Comparison of ENCODE assay signal across 32 cellular contexts in genomic region chr14:68878908-68879307, GRCh38.
DNase-seq lines count a peak whose midpoint lies in the region; ATAC-seq and TF ChIP-seq lines count a peak whose summit lies in the region.
"Had no signal": no experiment of that assay in that cellular context is flagged by ENCODE, and none has a peak within 500 bp of the region (broad histone marks: within the 10 kb centered on the region; RNA-seq: fewer than 3 reads in every experiment).

No MANE protein-coding gene starts in this region.

- peaks cover 6% of the 10 kb centered on the region; the same call in 1 of the 2 replicates for H3K9me3 Mint-ChIP-seq in HFFc6
- no peaks in the 10 kb centered on the region for H3K9me3 Mint-ChIP-seq in activated T-cell treated with anti-CD3 and anti-CD28 coated beads, Interleukin-2, amount 50 U/mL, for 72 hours
- H3K9me3 Mint-ChIP-seq: CD8-positive, alpha-beta T cell had no signal

- peak overlapping the region; percentile 74 for H3K27ac Mint-ChIP-seq in HFFc6
- H3K27ac Mint-ChIP-seq in activated T-cell treated with anti-CD3 and anti-CD28 coated beads, Interleukin-2, amount 50 U/mL, for 72 hours: no peak overlapping the region
- H3K27ac Mint-ChIP-seq: CD8-positive, alpha-beta T cell had no signal

- H3K9me3 ChIP-seq in ascending aorta (no peaks in the 10 kb centered on the region), osteoblast (ENCODE audit: low read depth, low read length) (no peaks in the 10 kb centered on the region), stomach smooth muscle (ENCODE audit: control insufficient read depth in 2 of 2, low read length in 2 of 2) (no peaks in the 10 kb centered on the region), ovary (no peaks in the 10 kb centered on the region)
- H3K9me3 ChIP-seq: A549, Caco-2, SJSA1 had no signal

- H3K36me3 ChIP-seq in ascending aorta (peaks cover 100% of the 10 kb centered on the region in 2 donors), osteoblast (ENCODE audit: insufficient read depth, low read length) (peaks cover 98% of the 10 kb centered on the region), stomach smooth muscle (ENCODE audit: control insufficient read depth in 2 of 2, insufficient read depth in 2 of 2, low read length in 2 of 2) (peaks cover 83 to 85% of the 10 kb centered on the region in 2 donors), ovary (no peaks in the 10 kb centered on the region)

- no peak for ATAC-seq in activated T-cell treated with anti-CD3 and anti-CD28 coated beads, Interleukin-2, amount 50 U/mL, for 72 hours (replicated peaks in 1 of 2)
- ATAC-seq: A549; CD8-positive, alpha-beta T cell; GM12878; K562; PC-3 had no signal

- TF ChIP-seq CTCF in HFFc6 (IDR thresholded peaks at IDR 0.05): no peak
- TF ChIP-seq CTCF in ascending aorta (IDR thresholded peaks at IDR 0.05): no peak
- no peak for TF ChIP-seq CTCF in osteoblast (IDR thresholded peaks at IDR 0.05; ENCODE audit: extremely low read depth, low read depth, low read length)
- no peak for TF ChIP-seq CTCF in ovary (IDR thresholded peaks at IDR 0.05)

- 79 to 86% (median 83%) methylated on average over 16 to 20 of the region's 20 CpGs for WGBS in ovary, 3 donors

- H3K9ac ChIP-seq in stomach smooth muscle (ENCODE audit: low read length in 2 of 2): no peak overlapping the region

- H3K27me3 ChIP-seq in ascending aorta (no peaks in the 10 kb centered on the region), osteoblast (ENCODE audit: insufficient read depth, low read length) (no peaks in the 10 kb centered on the region), stomach smooth muscle (ENCODE audit: control insufficient read depth in 1 of 2, insufficient read depth in 2 of 2, low read length in 2 of 2) (no peaks in the 10 kb centered on the region), ovary (no peaks in the 10 kb centered on the region)
- H3K27me3 ChIP-seq: SJSA1 had no signal

- no peak overlapping the region for H3K4me3 Mint-ChIP-seq in HFFc6
- no peak overlapping the region for H3K4me3 Mint-ChIP-seq in activated T-cell treated with anti-CD3 and anti-CD28 coated beads, Interleukin-2, amount 50 U/mL, for 72 hours
- H3K4me3 Mint-ChIP-seq: CD8-positive, alpha-beta T cell had no signal

- H3K27me3 Mint-ChIP-seq in HFFc6 (ENCODE audit: insufficient read depth): peaks cover 44% of the 10 kb centered on the region
- no peaks in the 10 kb centered on the region for H3K27me3 Mint-ChIP-seq in activated T-cell treated with anti-CD3 and anti-CD28 coated beads, Interleukin-2, amount 50 U/mL, for 72 hours (ENCODE audit: low read depth)

- no peak overlapping the region for H3K4me2 ChIP-seq in osteoblast (ENCODE audit: insufficient read depth, low read length)
- H3K4me2 ChIP-seq: A549 had no signal

- peaks cover 69% of the 10 kb centered on the region for H3K79me2 ChIP-seq in osteoblast (ENCODE audit: insufficient read depth, low read length)

- peaks cover 73% of the 10 kb centered on the region for H3K36me3 Mint-ChIP-seq in HFFc6 (ENCODE audit: low read depth)
- H3K36me3 Mint-ChIP-seq in activated T-cell treated with anti-CD3 and anti-CD28 coated beads, Interleukin-2, amount 50 U/mL, for 72 hours (ENCODE audit: insufficient read depth in 2 of 2): peaks cover 6 to 12% of the 10 kb centered on the region in 2 donors

- DNase-seq in HFFc6 (no peak), ascending aorta (ENCODE audit: low spot score in 2 of 2) (no peak), osteoblast (ENCODE audit: insufficient read length, low spot score, missing footprints) (peak; percentile 38), ovary (no peak)
- no peak for DNase-seq in activated T-cell treated with anti-CD3 and anti-CD28 coated beads, Interleukin-2, amount 50 U/mL, for 48 hours
- DNase-seq in activated T-cell treated with anti-CD3 and anti-CD28 coated beads, Interleukin-2, amount 50 U/mL, for 72 hours: no peak
- DNase-seq in stimulated activated CD4-positive, alpha-beta T cell treated with anti-CD3 and anti-CD28 coated beads, Interleukin-4, amount 100 ng/mL, for 24 hours: no peak
- DNase-seq: AML-193; Caco-2; CD8-positive, alpha-beta T cell; DMS 273 treated with DMSO at 0.1 percent for 48 hours; DMS79; EL; GDM1; HCEC 1CT; Kasumi-1; NCI-H1105; NCI-H1436 treated with DMSO at 0.1 percent for 48 hours; NCI-H187 treated with DMSO at 0.1 percent for 48 hours; NCI-H2107; NCI-H446 treated with DMSO at 0.1 percent for 48 hours; NCI-H526; NCI-H82; NK-92 treated with Interleukin-12 subunit alpha and Interleukin-12 subunit beta, amount 100 ng/mL, for 24 hours; PC-3; Right ventricle myocardium superior had no signal

- H4K20me1 ChIP-seq in osteoblast (ENCODE audit: insufficient read depth, low read length): peaks cover 56% of the 10 kb centered on the region

- intact Hi-C loops in ascending aorta (cut with DNase I) (no loop called here), ovary (cut with DNase I) (no loop called here)

- TF ChIP-seq POLR2A in ovary (IDR thresholded peaks at IDR 0.05): no peak

- H3K27ac ChIP-seq in ascending aorta (peak overlapping the region; percentile 27), osteoblast (ENCODE audit: low read depth, low read length) (no peak overlapping the region), stomach smooth muscle (ENCODE audit: low read length) (peak overlapping the region; percentile 71), ovary (no peak overlapping the region)
- H3K27ac ChIP-seq: C4-2B, SJSA1 had no signal

- TF ChIP-seq EP300 in ovary (IDR thresholded peaks at IDR 0.05): no peak

- H3K4me1 ChIP-seq in ascending aorta: no peaks in the 10 kb centered on the region
- peaks cover under 1% of the 10 kb centered on the region for H3K4me1 ChIP-seq in osteoblast (ENCODE audit: insufficient read depth, low read length)
- H3K4me1 ChIP-seq in stomach smooth muscle (ENCODE audit: control insufficient read depth, insufficient read depth, low read length): peaks cover 38% of the 10 kb centered on the region
- H3K4me1 ChIP-seq in ovary (ENCODE audit: insufficient read depth): no peaks in the 10 kb centered on the region
- H3K4me1 ChIP-seq: Caco-2, SJSA1 had no signal

- peaks cover 16% of the 10 kb centered on the region for H3K4me1 Mint-ChIP-seq in HFFc6 (ENCODE audit: low read depth)
- no peaks in the 10 kb centered on the region for H3K4me1 Mint-ChIP-seq in activated T-cell treated with anti-CD3 and anti-CD28 coated beads, Interleukin-2, amount 50 U/mL, for 72 hours (ENCODE audit: low read depth)

- no peak overlapping the region for H2AFZ ChIP-seq in osteoblast (ENCODE audit: low read length)

- H3K4me3 ChIP-seq in ascending aorta (no peak overlapping the region), osteoblast (ENCODE audit: insufficient read depth, low read length) (no peak overlapping the region), stomach smooth muscle (ENCODE audit: low read length in 2 of 2) (no peak overlapping the region), ovary (no peak overlapping the region)
- H3K4me3 ChIP-seq: A549, GM12878, K562, SJSA1 had no signal

Comparison
In these comparisons a context has a peak if more than half of its experiments do, and no peak if none do; other contexts are left out.
1. H3K27ac ChIP-seq: peak in ascending aorta (2 of 2) and stomach smooth muscle (single experiment); none in osteoblast (single experiment) and ovary (0 of 2).